14 cellular contexts compared by ENCODE assay signal in the genomic region with DNA sequence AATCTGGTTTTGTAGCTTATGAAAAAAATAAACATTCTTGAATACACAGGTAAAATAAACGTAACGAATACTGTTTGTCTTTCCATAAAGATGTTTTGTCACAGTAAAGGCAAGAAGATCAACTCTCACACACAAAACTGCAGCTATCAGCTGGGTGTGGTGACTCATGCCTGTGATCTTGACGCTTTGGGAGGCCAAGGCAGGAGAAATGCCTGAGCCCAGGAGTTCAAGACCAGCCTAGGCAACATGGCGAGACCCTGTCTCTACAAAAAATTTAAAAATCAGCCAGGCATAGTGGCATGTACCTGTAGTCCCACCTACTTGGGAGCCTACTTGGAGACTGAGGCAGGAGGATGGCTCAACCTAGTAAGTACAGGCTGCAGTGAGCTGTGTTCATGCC. TPM values are rescaled to one million over a fixed set of nuclear protein-coding genes. Genes with fewer than 3 reads are reported as not detected.
DNase-seq lines count a peak whose midpoint lies in the region; ATAC-seq, FAIRE-seq and TF ChIP-seq lines count a peak whose summit lies in the region.
"Had no signal": no experiment of that assay in that cellular context is flagged by ENCODE, and none has a peak within 500 bp of the region (broad histone marks: within the 10 kb centered on the region; RNA-seq: fewer than 3 reads in every experiment).

No MANE protein-coding gene starts in this region.

- TF ChIP-seq POLR2A in GM12891 (IDR thresholded peaks at IDR 0.05; ENCODE audit: low read depth, low read length) = no peak

- peak; percentile 23 for FAIRE-seq in GM12891 (lab: Jason Lieb, UNC)

- peaks cover 94% of the 10 kb centered on the region for H3K79me2 ChIP-seq in SU-DHL-6 (ENCODE audit: insufficient read depth, low read length)

- H2AFZ ChIP-seq in SU-DHL-6 (ENCODE audit: low read depth, low read length, severe bottlenecking) = no peak overlapping the region
- H2AFZ ChIP-seq: neural progenitor cell had no signal

- H3K9ac ChIP-seq in SU-DHL-6 (ENCODE audit: low read length) = peak overlapping the region; percentile 7
- H3K9ac ChIP-seq: neural progenitor cell had no signal

- peaks cover 35% of the 10 kb centered on the region for H3K36me3 Mint-ChIP-seq in activated naive CD8-positive, alpha-beta T cell
- peaks cover 22% of the 10 kb centered on the region for H3K36me3 Mint-ChIP-seq in natural killer cell treated with Interleukin-12 subunit alpha and Interleukin-12 subunit beta and Interleukin-15 and Interleukin-18, amount 100 ng/mL, for 72 hours

- peak overlapping the region; percentile 97 for H3K27ac Mint-ChIP-seq in activated naive CD8-positive, alpha-beta T cell
- peak overlapping the region; percentile 80 to 91 for H3K27ac Mint-ChIP-seq in natural killer cell treated with Interleukin-12 subunit alpha and Interleukin-12 subunit beta and Interleukin-15 and Interleukin-18, amount 100 ng/mL, for 72 hours
- H3K27ac Mint-ChIP-seq: neural progenitor cell had no signal

- H3K36me3 ChIP-seq in SU-DHL-6 (ENCODE audit: low read length) = no peaks in the 10 kb centered on the region
- H3K36me3 ChIP-seq: neural progenitor cell had no signal

- H3K27me3 ChIP-seq in SU-DHL-6 (ENCODE audit: low read length) = no peaks in the 10 kb centered on the region
- H3K27me3 ChIP-seq: neural progenitor cell had no signal

- no peaks in the 10 kb centered on the region for H4K20me1 ChIP-seq in SU-DHL-6 (ENCODE audit: low read depth, low read length)

- H3F3A ChIP-seq in SU-DHL-6 (ENCODE audit: insufficient read depth) = peaks cover 67% of the 10 kb centered on the region

- H3K4me3 Mint-ChIP-seq in activated naive CD8-positive, alpha-beta T cell = peak overlapping the region; percentile 52
- H3K4me3 Mint-ChIP-seq in natural killer cell treated with Interleukin-12 subunit alpha and Interleukin-12 subunit beta and Interleukin-15 and Interleukin-18, amount 100 ng/mL, for 72 hours = peak overlapping the region; percentile 82
- H3K4me3 Mint-ChIP-seq: neural progenitor cell had no signal

- DNase-seq in GM12891 (ENCODE audit: insufficient read length, low spot score) (no peak), CD1c-positive myeloid dendritic cell (ENCODE audit: extremely low spot score) (no peak), KG1 (lab: John Stamatoyannopoulos, UW) (no peak), NCI-H2227 treated with DMSO at 0.1 percent for 48 hours (lab: John Stamatoyannopoulos, UW) (no peak)
- DNase-seq in natural killer cell treated with Interleukin-12 subunit alpha and Interleukin-12 subunit beta and Interleukin-15 and Interleukin-18, amount 100 ng/mL, for 72 hours (ENCODE audit: low spot score) = no peak
- DNase-seq: activated gamma-delta T cell, Calu3, foreskin fibroblast, kidney glomerular epithelial cell, NCI-H345 had no signal

- ATAC-seq in natural killer cell treated with Interleukin-12 subunit alpha and Interleukin-12 subunit beta and Interleukin-15 and Interleukin-18, amount 100 ng/mL, for 72 hours = peak in 1 of 2 donors; percentile 54
- ATAC-seq in GM21390 (IDR thresholded peaks at IDR 0.05; ENCODE audit: unreplicated experiment) = no peak

- TF ChIP-seq CTCF in SU-DHL-6 (IDR thresholded peaks at IDR 0.05; ENCODE audit: insufficient read depth, low read length, poor library complexity, severe bottlenecking) = no peak

- H3K4me1 Mint-ChIP-seq in activated naive CD8-positive, alpha-beta T cell (ENCODE audit: low read depth) = peaks cover 81% of the 10 kb centered on the region
- H3K4me1 Mint-ChIP-seq in natural killer cell treated with Interleukin-12 subunit alpha and Interleukin-12 subunit beta and Interleukin-15 and Interleukin-18, amount 100 ng/mL, for 72 hours (ENCODE audit: low read depth in 2 of 2) = peaks cover 61 to 79% of the 10 kb centered on the region in 2 donors

- H3K9me3 ChIP-seq in SU-DHL-6 (ENCODE audit: insufficient read depth, low read length) = no peaks in the 10 kb centered on the region

- H3K9me3 Mint-ChIP-seq in activated naive CD8-positive, alpha-beta T cell (ENCODE audit: low read depth) = no peaks in the 10 kb centered on the region
- H3K9me3 Mint-ChIP-seq in natural killer cell treated with Interleukin-12 subunit alpha and Interleukin-12 subunit beta and Interleukin-15 and Interleukin-18, amount 100 ng/mL, for 72 hours = no peaks in the 10 kb centered on the region

- H3K27me3 Mint-ChIP-seq in activated naive CD8-positive, alpha-beta T cell = no peaks in the 10 kb centered on the region
- H3K27me3 Mint-ChIP-seq in natural killer cell treated with Interleukin-12 subunit alpha and Interleukin-12 subunit beta and Interleukin-15 and Interleukin-18, amount 100 ng/mL, for 72 hours = no peaks in the 10 kb centered on the region

- peak overlapping the region; percentile 4 for H3K4me3 ChIP-seq in SU-DHL-6 (ENCODE audit: insufficient read depth, low read length, poor library complexity, severe bottlenecking)
- H3K4me3 ChIP-seq: neural progenitor cell had no signal

- H3K4me2 ChIP-seq in SU-DHL-6 (ENCODE audit: low read depth, low read length, poor library complexity, severe bottlenecking) = peak overlapping the region; percentile 80
- H3K4me2 ChIP-seq: neural progenitor cell had no signal

- peak overlapping the region; percentile 95; the same call in 1 of the 2 replicates for H3K27ac ChIP-seq in SU-DHL-6 (ENCODE audit: low read depth, low read length)
- H3K27ac ChIP-seq: neural progenitor cell had no signal

- H3K9me2 ChIP-seq in SU-DHL-6 (replicated peaks; ENCODE audit: insufficient read depth, low read length) = no peaks in the 10 kb centered on the region

TF ChIP-seq in GM12891, 5 proteins besides CTCF, POLR2A, EP300 and RAD21:
- TF ChIP-seq TAF1 (IDR thresholded peaks at IDR 0.05; ENCODE audit: low read depth, low read length) = no peak
- TF ChIP-seq PAX5 (IDR thresholded peaks at IDR 0.05; ENCODE audit: insufficient read depth, low read length, severe bottlenecking) = no peak
- no peak for TF ChIP-seq POLR2AphosphoS5 (IDR thresholded peaks at IDR 0.05; ENCODE audit: low read depth, low read length)
- no peak for TF ChIP-seq POU2F2 (IDR thresholded peaks at IDR 0.05; ENCODE audit: low read depth, low read length)
- TF ChIP-seq SPI1 (IDR thresholded peaks at IDR 0.05; ENCODE audit: low read depth, low read length) = no peak
TF ChIP-seq in GM12891: peak in this region for 0.

RNA-seq across cellular contexts. Expression of a gene that starts 39.6 kb away (rescaled TPM):
- polyA plus RNA-seq in GM12891 (2012; ENCODE audit: low read depth, missing spikeins) = 27.6 TPM
- 10 to 100 TPM; 70.8 to 78.3 TPM for total RNA-seq in natural killer cell treated with Interleukin-12 subunit alpha and Interleukin-12 subunit beta and Interleukin-15 and Interleukin-18, amount 100 ng/mL, for 72 hours
